16 cellular contexts compared by ENCODE assay signal in the genomic region with DNA sequence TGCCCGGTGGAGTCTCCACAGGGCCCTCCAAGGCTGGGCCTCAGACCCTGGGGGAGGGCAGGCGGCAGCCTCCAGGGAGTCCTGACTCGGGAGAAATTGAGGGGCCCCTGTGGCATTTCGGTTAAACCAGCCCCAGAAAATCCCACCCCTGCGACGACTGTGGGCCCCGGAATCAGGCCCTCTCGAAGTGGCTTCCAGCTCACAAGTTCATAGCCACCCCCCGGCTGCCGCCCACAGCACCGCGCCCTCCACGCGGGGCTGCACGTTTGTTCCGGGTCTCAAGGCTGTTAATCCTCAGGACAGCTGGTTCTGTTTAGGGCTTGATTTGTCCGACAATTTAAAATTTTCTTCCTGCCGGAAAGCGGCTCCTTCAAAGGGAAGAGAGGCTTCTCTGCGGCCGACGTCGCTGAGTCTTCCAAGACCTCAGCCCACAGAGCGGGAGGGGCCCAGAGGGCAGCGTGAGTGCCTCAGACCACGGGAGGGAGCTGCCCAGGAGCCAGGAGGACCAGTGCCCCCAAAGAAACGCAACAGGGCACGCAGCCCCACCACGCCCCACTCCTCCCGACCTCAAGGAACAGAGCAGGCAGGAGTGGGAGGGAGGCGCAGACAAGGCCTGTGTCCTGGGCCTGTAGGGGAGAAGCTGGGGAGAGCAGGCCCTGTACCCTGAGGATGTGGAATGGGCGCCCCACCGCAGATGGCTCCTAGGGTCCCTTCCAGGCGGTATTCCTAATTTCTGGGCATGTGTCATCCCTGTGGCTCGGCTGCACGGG. TPM values are rescaled to one million over a fixed set of nuclear protein-coding genes. Genes with fewer than 3 reads are reported as not detected.
DNase-seq lines count a peak whose midpoint lies in the region; TF ChIP-seq lines count a peak whose summit lies in the region.
"Had no signal": no experiment of that assay in that cellular context is flagged by ENCODE, and none has a peak within 500 bp of the region (broad histone marks: within the 10 kb centered on the region; RNA-seq: fewer than 3 reads in every experiment).

No MANE protein-coding gene starts in this region.

- no peak overlapping the region for H2AFZ ChIP-seq in mammary epithelial cell (ENCODE audit: low read depth, low read length)

- no peaks in the 10 kb centered on the region for H3K36me3 Mint-ChIP-seq in mesothelial cell of epicardium
- H3K36me3 Mint-ChIP-seq: activated naive CD4-positive, alpha-beta T cell treated with anti-CD3 and anti-CD28 coated beads, Interleukin-2, amount 50 U/mL, for 24 hours had no signal

- no peak for TF ChIP-seq EP300 in suprapubic skin (IDR thresholded peaks at IDR 0.05)

- H3K9me3 ChIP-seq in suprapubic skin (no peaks in the 10 kb centered on the region), mammary epithelial cell (replicated peaks; ENCODE audit: insufficient read depth, low read length) (no peaks in the 10 kb centered on the region)
- H3K9me3 ChIP-seq: tibial artery had no signal

- no peak overlapping the region for H3K4ac ChIP-seq in mesendoderm (ENCODE audit: low read depth, low read length)

- intact Hi-C loops in mammary epithelial cell (cut with micrococcal nuclease), result no loop called here

- in situ Hi-C loops in mammary epithelial cell (cut with MboI; ENCODE audit: low sequenced_read_pairs in 2 of 2), result no loop called here

- no peaks in the 10 kb centered on the region for H4K20me1 ChIP-seq in mammary epithelial cell (ENCODE audit: insufficient read depth, low read length)

- H4K5ac ChIP-seq in mesendoderm (ENCODE audit: low read length), result no peak overlapping the region

- no peaks in the 10 kb centered on the region for H3K79me1 ChIP-seq in mesendoderm (ENCODE audit: low read length)

- WGBS in suprapubic skin, result 77% methylated on average over 27 of the region's 36 CpGs
- no CpG with 5 or more reads among the region's 36 CpGs for WGBS in mesendoderm (ENCODE audit: extremely low coverage, insufficient coverage, low lambda C conversion rate)
- 98% methylated on average over 24 of the region's 36 CpGs for WGBS in mammary epithelial cell (ENCODE audit: low coverage, missing lambda C conversion rate)

- H3K36me3 ChIP-seq in suprapubic skin (no peaks in the 10 kb centered on the region), mesendoderm (ENCODE audit: control insufficient read depth, insufficient read depth, low read length) (no peaks in the 10 kb centered on the region), mammary epithelial cell (ENCODE audit: insufficient read depth, low read length) (no peaks in the 10 kb centered on the region)
- H3K36me3 ChIP-seq: tibial artery had no signal

- H2BK15ac ChIP-seq in mesendoderm (replicated peaks; ENCODE audit: low read depth), result no peak overlapping the region

- no peak overlapping the region for H3K23ac ChIP-seq in mesendoderm (ENCODE audit: low read length)

- H3K79me2 ChIP-seq in mesendoderm (ENCODE audit: control insufficient read depth, insufficient read depth, low read length) (no peaks in the 10 kb centered on the region), mammary epithelial cell (ENCODE audit: insufficient read depth, low read length) (no peaks in the 10 kb centered on the region)

- peak overlapping the region; percentile 76 for H3K27ac Mint-ChIP-seq in mesothelial cell of epicardium

- H4K8ac ChIP-seq in mesendoderm (ENCODE audit: low read depth, low read length), result no peak overlapping the region

- H2AK5ac ChIP-seq in mesendoderm (ENCODE audit: low read length), result no peak overlapping the region

- peaks cover 18% of the 10 kb centered on the region for H3K9me3 Mint-ChIP-seq in mesothelial cell of epicardium

- TF ChIP-seq CTCF in mesothelial cell of epicardium (IDR thresholded peaks at IDR 0.05; ENCODE audit: unreplicated experiment) (no peak), suprapubic skin (IDR thresholded peaks at IDR 0.05) (no peak), mammary epithelial cell (conservative IDR thresholded peaks at IDR 0.05 in 1 of 2, IDR thresholded peaks at IDR 0.05 in 1 of 2; ENCODE audit: extremely low read depth in 1 of 2, insufficient read depth in 1 of 2, low read depth in 1 of 2, low read length in 2 of 2) (no peak)

- no peak for TF ChIP-seq POLR2A in suprapubic skin (IDR thresholded peaks at IDR 0.05)

- no peak overlapping the region for H3K18ac ChIP-seq in mesendoderm (ENCODE audit: low read length)

- H3K9ac ChIP-seq in mesendoderm (ENCODE audit: low read length), result no peak overlapping the region
- no peak overlapping the region for H3K9ac ChIP-seq in mammary epithelial cell (ENCODE audit: insufficient read depth, low read length)
- H3K9ac ChIP-seq: KMS-11 had no signal

- peaks cover 19% of the 10 kb centered on the region for H3K4me1 Mint-ChIP-seq in mesothelial cell of epicardium
- H3K4me1 Mint-ChIP-seq: activated naive CD4-positive, alpha-beta T cell treated with anti-CD3 and anti-CD28 coated beads, Interleukin-2, amount 50 U/mL, for 24 hours had no signal

- DNase-seq in activated CD4-positive, CD25-positive, alpha-beta regulatory T cell treated with anti-CD3 and anti-CD28 coated beads, Interleukin-2, amount 50 U/mL, for 72 hours, result peak; percentile 13
- no peak for DNase-seq in activated CD4-positive, CD25-positive, alpha-beta regulatory T cell (lab: John Stamatoyannopoulos, UW)
- DNase-seq in ecto neural progenitor cell (ENCODE audit: low spot score) (peak; percentile 49), mesothelial cell of epicardium (ENCODE audit: low spot score in 2 of 2, unreplicated experiment in 2 of 2) (no peak), suprapubic skin (ENCODE audit: low spot score in 2 of 2) (peak in 1 of 2 donors; percentile 73), mesendoderm (no peak), COR-L47 (lab: John Stamatoyannopoulos, UW) (no peak), mammary epithelial cell (no peak)
- DNase-seq: Calu3, foreskin keratinocyte, NCI-H69 had no signal

- no peak overlapping the region for H2BK120ac ChIP-seq in mesendoderm (ENCODE audit: low read depth, low read length)

- H3K27ac ChIP-seq in suprapubic skin (peak overlapping the region; percentile 84), mesendoderm (ENCODE audit: low read depth, low read length) (no peak overlapping the region), mammary epithelial cell (ENCODE audit: insufficient read depth, low read depth, low read length) (no peak overlapping the region)
- H3K27ac ChIP-seq: 22Rv1, foreskin keratinocyte, KMS-11, tibial artery had no signal

- no peak overlapping the region for H3K56ac ChIP-seq in mesendoderm (ENCODE audit: low read length)

- dilution Hi-C loops in mammary epithelial cell (cut with HindIII; ENCODE audit: low sequenced_read_pairs), result no loop called here

- H3K4me3 ChIP-seq in suprapubic skin, result no peak overlapping the region
- no peak overlapping the region for H3K4me3 ChIP-seq in mesendoderm (ENCODE audit: low read length)
- no peak overlapping the region for H3K4me3 ChIP-seq in mammary epithelial cell (replicated peaks in 1 of 3; ENCODE audit: insufficient read depth in 1 of 3, low read depth in 2 of 3, low read length in 3 of 3)
- H3K4me3 ChIP-seq: tibial artery had no signal

- no peak overlapping the region for H3K4me2 ChIP-seq in mesendoderm (ENCODE audit: low read length)
- H3K4me2 ChIP-seq in mammary epithelial cell (ENCODE audit: insufficient read depth, low read depth, low read length), result no peak overlapping the region
- H3K4me2 ChIP-seq: KMS-11 had no signal

- peaks cover 12% of the 10 kb centered on the region for H3K27me3 ChIP-seq in suprapubic skin
- H3K27me3 ChIP-seq in mesendoderm (ENCODE audit: insufficient read depth, low read length, poor library complexity), result no peaks in the 10 kb centered on the region
- H3K27me3 ChIP-seq in mammary epithelial cell (ENCODE audit: insufficient read depth, low read length), result peaks cover 8% of the 10 kb centered on the region
- H3K27me3 ChIP-seq: tibial artery had no signal

- no peak overlapping the region for H2BK5ac ChIP-seq in mesendoderm (ENCODE audit: low read length)

- BruUV-seq in mammary epithelial cell (replicated peaks; lab: Mats Ljungman, UMichigan), result no TSS peak

- H3K4me3 Mint-ChIP-seq in mesothelial cell of epicardium, result no peak overlapping the region
- H3K4me3 Mint-ChIP-seq: activated naive CD4-positive, alpha-beta T cell treated with anti-CD3 and anti-CD28 coated beads, Interleukin-2, amount 50 U/mL, for 24 hours had no signal

- no peaks in the 10 kb centered on the region for H3K27me3 Mint-ChIP-seq in mesothelial cell of epicardium (ENCODE audit: low read depth)
- H3K27me3 Mint-ChIP-seq: activated naive CD4-positive, alpha-beta T cell treated with anti-CD3 and anti-CD28 coated beads, Interleukin-2, amount 50 U/mL, for 24 hours had no signal

- CTCF ChIA-PET in mammary epithelial cell (lab: Charles Lee; ENCODE audit: low non-redundant PET), result no interaction called here

- H3K4me1 ChIP-seq in suprapubic skin (peaks cover 63% of the 10 kb centered on the region), mesendoderm (ENCODE audit: control insufficient read depth, low read depth, low read length) (no peaks in the 10 kb centered on the region), mammary epithelial cell (ENCODE audit: insufficient read depth, low read length) (no peaks in the 10 kb centered on the region)
- H3K4me1 ChIP-seq: foreskin keratinocyte had no signal

RNA-seq across cellular contexts. Expression of a gene that starts 14.5 kb away (rescaled TPM):
- 846 to 986 TPM (median 933 TPM) in 3 replicates for total RNA-seq in mesothelial cell of epicardium
- total RNA-seq in suprapubic skin, result 100 to 1,000 TPM in 3 of 4 donors, 10 to 100 TPM in 1; 88.9 to 150 (median 126) TPM
- 67.9 TPM for polyA plus RNA-seq in mesendoderm (2013, experiment 1 of 2)
- polyA plus RNA-seq in mesendoderm (2013, experiment 2 of 2), result 67.5 TPM
- 10 to 100 TPM in 1 of 2 donors, under 1 TPM in 1; 0.87 to 47.0 TPM for total RNA-seq in mammary epithelial cell
- polyA plus RNA-seq in mammary epithelial cell, result 0.74 TPM
- not detected for polyA minus RNA-seq in mammary epithelial cell
- polyA plus RNA-seq: neural cell had no signal

Comparison
In these comparisons a context has a peak if more than half of its experiments do, and no peak if none do; other contexts are left out.
1. DNase-seq: peak in activated CD4-positive, CD25-positive, alpha-beta regulatory T cell treated with anti-CD3 and anti-CD28 coated beads, Interleukin-2, amount 50 U/mL, for 72 hours (single experiment) and ecto neural progenitor cell (single experiment); none in activated CD4-positive, CD25-positive, alpha-beta regulatory T cell (0 of 4), mesothelial cell of epicardium (0 of 2), mesendoderm (single experiment), COR-L47 (single experiment) and mammary epithelial cell (single experiment).